In the genomic region with DNA sequence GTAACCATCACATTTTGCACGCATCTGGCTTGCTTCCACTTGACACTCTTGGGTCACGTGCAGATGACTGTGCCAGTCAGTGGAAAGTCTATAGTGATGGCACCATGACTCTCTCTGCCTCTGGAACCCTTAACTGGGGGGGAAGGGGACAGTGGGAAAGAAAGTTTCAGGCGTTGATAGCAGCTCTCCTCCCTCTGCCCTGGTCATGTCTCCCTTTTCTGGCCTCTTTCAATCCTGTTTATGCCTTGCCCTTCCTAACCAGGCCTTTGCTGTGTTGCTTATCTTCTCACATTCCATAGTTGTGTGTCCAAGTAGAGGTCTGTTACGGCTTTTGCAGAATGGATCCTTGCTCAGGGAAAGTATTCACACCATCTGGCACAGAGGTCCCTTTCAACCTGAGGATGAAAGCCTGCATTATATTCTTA, we compare ENCODE assay signal across 17 cellular contexts.
DNase-seq lines count a peak whose midpoint lies in the region; ATAC-seq and TF ChIP-seq lines count a peak whose summit lies in the region.
"Had no signal": no experiment of that assay in that cellular context is flagged by ENCODE, and none has a peak within 500 bp of the region (broad histone marks: within the 10 kb centered on the region; RNA-seq: fewer than 3 reads in every experiment).

No MANE protein-coding gene starts in this region.

- no peaks in the 10 kb centered on the region for H3K9me3 ChIP-seq in CD4-positive, alpha-beta T cell (ENCODE audit: control insufficient read depth, low read length)
- H3K9me3 ChIP-seq in stomach, result no peaks in the 10 kb centered on the region

- H3K79me2 ChIP-seq in GM23338 (replicated peaks; ENCODE audit: insufficient read depth), result no peaks in the 10 kb centered on the region

- peaks cover 51% of the 10 kb centered on the region for H3K36me3 ChIP-seq in GM23338 (ENCODE audit: insufficient read depth)
- H3K36me3 ChIP-seq in stomach, result peaks cover 59 to 100% (median 100%) of the 10 kb centered on the region in 4 donors

- intact Hi-C loops in CD4-positive, alpha-beta T cell (cut with DNase I, micrococcal nuclease), result no loop called here
- intact Hi-C loops in stomach (cut with DNase I; ENCODE audit: low total_unique reads), result no loop called here

- H3K4me3 ChIP-seq in GM23338 (no peak overlapping the region), stomach (no peak overlapping the region)
- H3K4me3 ChIP-seq: lung had no signal

- TF ChIP-seq EP300 in stomach (IDR thresholded peaks at IDR 0.05), result no peak

- CTCF ChIA-PET in CD4-positive, alpha-beta T cell (lab: Charles Lee), result no interaction called here

- H3K36me3 Mint-ChIP-seq in CD4-positive, alpha-beta T cell (ENCODE audit: low read depth), result peaks cover 92% of the 10 kb centered on the region
- H3K36me3 Mint-ChIP-seq in endothelial cell (ENCODE audit: low read depth, unreplicated experiment) (peaks cover 53% of the 10 kb centered on the region), memory B cell (peaks cover 51% of the 10 kb centered on the region), GM23338 (ENCODE audit: low read depth) (peaks cover 54% of the 10 kb centered on the region)

- H3K4me1 Mint-ChIP-seq in CD4-positive, alpha-beta T cell (ENCODE audit: low read depth), result no peaks in the 10 kb centered on the region
- H3K4me1 Mint-ChIP-seq in endothelial cell (ENCODE audit: unreplicated experiment) (no peaks in the 10 kb centered on the region), memory B cell (no peaks in the 10 kb centered on the region), GM23338 (no peaks in the 10 kb centered on the region)

- in situ Hi-C loops in SK-MEL-5 (cut with HindIII; ENCODE audit: low pct_unique_long_range_greater_than_20kb, low sequenced_read_pairs), result no loop called here

- POLR2A ChIA-PET in CD4-positive, alpha-beta T cell (lab: Charles Lee), result no interaction called here

- ATAC-seq in CD4-positive, alpha-beta T cell (ENCODE audit: poor library complexity), result no peak
- ATAC-seq in memory B cell (ENCODE audit: low read depth) (no peak), GM23338 (no peak), GM18867 (IDR thresholded peaks at IDR 0.05; ENCODE audit: unreplicated experiment) (no peak)

- no peaks in the 10 kb centered on the region for H3K9me3 Mint-ChIP-seq in CD4-positive, alpha-beta T cell
- H3K9me3 Mint-ChIP-seq in endothelial cell (ENCODE audit: unreplicated experiment) (no peaks in the 10 kb centered on the region), memory B cell (no peaks in the 10 kb centered on the region), GM23338 (no peaks in the 10 kb centered on the region)
- H3K9me3 Mint-ChIP-seq: activated T-helper 1 cell treated with anti-CD3 and anti-CD28 coated beads, Interleukin-12 subunit alpha, Interleukin-12 subunit beta, Interleukin-2, Interleukin-4 antibody, amounts not matched to agents 30 ng/mL and 10 ng/mL and 1 ng/mL, durations not matched to agents 14 hours and 24 hours and 36 hours had no signal

- DNase-seq in CD4-positive, alpha-beta T cell, result no peak
- peak; percentile 94 for DNase-seq in SK-MEL-5 (ENCODE audit: low read depth, low spot score)
- DNase-seq in endothelial cell (ENCODE audit: low spot score), result no peak
- no peak for DNase-seq in memory B cell (ENCODE audit: low spot score in 2 of 2)
- no peak for DNase-seq in GM23338 (ENCODE audit: low spot score)
- DNase-seq in stomach, result no peak
- no peak for DNase-seq in AG08395 (ENCODE audit: low spot score)
- DNase-seq: activated CD4-positive, alpha-beta T cell treated with anti-CD3 and anti-CD28 coated beads, Interleukin-2, amount 50 U/mL, for 1 hour; H7; MV-4-11; NCI-H2107; NCI-H69; stimulated activated CD4-positive, alpha-beta T cell treated with anti-CD3 and anti-CD28 coated beads, Interleukin-4, amount 100 ng/mL, for 4 hours; T-helper 9 cell had no signal

- H3K4me2 ChIP-seq in GM23338, result no peak overlapping the region

- TF ChIP-seq POLR2A in stomach (IDR thresholded peaks at IDR 0.05), result no peak

- WGBS in stomach, 5 donors, result 66 to 78% (median 71%) methylated on average over 4 of the region's 4 CpGs

- peak overlapping the region; percentile 28 for H3K27ac Mint-ChIP-seq in CD4-positive, alpha-beta T cell
- H3K27ac Mint-ChIP-seq in endothelial cell (ENCODE audit: unreplicated experiment) (no peak overlapping the region), memory B cell (peak overlapping the region; percentile 12), GM23338 (no peak overlapping the region)
- H3K27ac Mint-ChIP-seq: activated T-helper 1 cell treated with anti-CD3 and anti-CD28 coated beads, Interleukin-12 subunit alpha, Interleukin-12 subunit beta, Interleukin-2, Interleukin-4 antibody, amounts not matched to agents 30 ng/mL and 10 ng/mL and 1 ng/mL, durations not matched to agents 14 hours and 24 hours and 36 hours had no signal

- no peaks in the 10 kb centered on the region for H3K27me3 ChIP-seq in CD4-positive, alpha-beta T cell (ENCODE audit: control insufficient read depth, insufficient read depth, low read length)
- H3K27me3 ChIP-seq in GM23338 (ENCODE audit: insufficient read depth), result no peaks in the 10 kb centered on the region
- H3K27me3 ChIP-seq in stomach, result no peaks in the 10 kb centered on the region

- no peaks in the 10 kb centered on the region for H3K4me1 ChIP-seq in GM23338 (ENCODE audit: insufficient read depth)
- H3K4me1 ChIP-seq in stomach, result no peaks in the 10 kb centered on the region

- no peak overlapping the region for H2AFZ ChIP-seq in GM23338

- no peaks in the 10 kb centered on the region for H3K27me3 Mint-ChIP-seq in CD4-positive, alpha-beta T cell
- H3K27me3 Mint-ChIP-seq in endothelial cell (ENCODE audit: unreplicated experiment), result no peaks in the 10 kb centered on the region
- H3K27me3 Mint-ChIP-seq in memory B cell, result no peaks in the 10 kb centered on the region
- peaks cover 3% of the 10 kb centered on the region for H3K27me3 Mint-ChIP-seq in GM23338 (ENCODE audit: insufficient read depth, low read depth, poor library complexity)

- H3K9me2 ChIP-seq in GM23338 (ENCODE audit: insufficient read depth), result no peaks in the 10 kb centered on the region

- H3K27ac ChIP-seq in CD4-positive, alpha-beta T cell (ENCODE audit: low read depth, low read length), result no peak overlapping the region
- H3K27ac ChIP-seq in GM23338 (ENCODE audit: low read depth), result no peak overlapping the region
- H3K27ac ChIP-seq in stomach, result peak overlapping the region in 1 of 5 donors; percentile 14

- TF ChIP-seq CTCF in CD4-positive, alpha-beta T cell (IDR thresholded peaks at IDR 0.05), result no peak
- TF ChIP-seq CTCF in endothelial cell (IDR thresholded peaks at IDR 0.05; ENCODE audit: unreplicated experiment) (no peak), GM23338 (conservative IDR thresholded peaks at IDR 0.05; ENCODE audit: low read depth in 2 of 2) (no peak), stomach (IDR thresholded peaks at IDR 0.05) (no peak)

- H4K20me1 ChIP-seq in GM23338 (replicated peaks; ENCODE audit: insufficient read depth), result peaks cover 17% of the 10 kb centered on the region

- no peak overlapping the region for H3K4me3 Mint-ChIP-seq in CD4-positive, alpha-beta T cell
- H3K4me3 Mint-ChIP-seq in endothelial cell (ENCODE audit: unreplicated experiment), result peak overlapping the region; percentile 24
- H3K4me3 Mint-ChIP-seq in memory B cell, result no peak overlapping the region
- H3K4me3 Mint-ChIP-seq in GM23338, result no peak overlapping the region
- H3K4me3 Mint-ChIP-seq: activated T-helper 1 cell treated with anti-CD3 and anti-CD28 coated beads, Interleukin-12 subunit alpha, Interleukin-12 subunit beta, Interleukin-2, Interleukin-4 antibody, amounts not matched to agents 30 ng/mL and 10 ng/mL and 1 ng/mL, durations not matched to agents 14 hours and 24 hours and 36 hours had no signal

- H3F3A ChIP-seq in GM23338 (replicated peaks; ENCODE audit: low read depth), result no peaks in the 10 kb centered on the region

TF ChIP-seq in GM23338, 12 proteins besides CTCF, POLR2A, EP300 and RAD21 (continues in another document):
- TF ChIP-seq JUNB (IDR thresholded peaks at IDR 0.05; ENCODE audit: unreplicated experiment), result no peak
- no peak for TF ChIP-seq POLR2AphosphoS5 (IDR thresholded peaks at IDR 0.05; ENCODE audit: low read depth)
- no peak for TF ChIP-seq STAT1 (IDR thresholded peaks at IDR 0.05; ENCODE audit: unreplicated experiment)
- no peak for TF ChIP-seq NANOG (IDR thresholded peaks at IDR 0.05; ENCODE audit: borderline replicate concordance)
- TF ChIP-seq, protein P1, sequence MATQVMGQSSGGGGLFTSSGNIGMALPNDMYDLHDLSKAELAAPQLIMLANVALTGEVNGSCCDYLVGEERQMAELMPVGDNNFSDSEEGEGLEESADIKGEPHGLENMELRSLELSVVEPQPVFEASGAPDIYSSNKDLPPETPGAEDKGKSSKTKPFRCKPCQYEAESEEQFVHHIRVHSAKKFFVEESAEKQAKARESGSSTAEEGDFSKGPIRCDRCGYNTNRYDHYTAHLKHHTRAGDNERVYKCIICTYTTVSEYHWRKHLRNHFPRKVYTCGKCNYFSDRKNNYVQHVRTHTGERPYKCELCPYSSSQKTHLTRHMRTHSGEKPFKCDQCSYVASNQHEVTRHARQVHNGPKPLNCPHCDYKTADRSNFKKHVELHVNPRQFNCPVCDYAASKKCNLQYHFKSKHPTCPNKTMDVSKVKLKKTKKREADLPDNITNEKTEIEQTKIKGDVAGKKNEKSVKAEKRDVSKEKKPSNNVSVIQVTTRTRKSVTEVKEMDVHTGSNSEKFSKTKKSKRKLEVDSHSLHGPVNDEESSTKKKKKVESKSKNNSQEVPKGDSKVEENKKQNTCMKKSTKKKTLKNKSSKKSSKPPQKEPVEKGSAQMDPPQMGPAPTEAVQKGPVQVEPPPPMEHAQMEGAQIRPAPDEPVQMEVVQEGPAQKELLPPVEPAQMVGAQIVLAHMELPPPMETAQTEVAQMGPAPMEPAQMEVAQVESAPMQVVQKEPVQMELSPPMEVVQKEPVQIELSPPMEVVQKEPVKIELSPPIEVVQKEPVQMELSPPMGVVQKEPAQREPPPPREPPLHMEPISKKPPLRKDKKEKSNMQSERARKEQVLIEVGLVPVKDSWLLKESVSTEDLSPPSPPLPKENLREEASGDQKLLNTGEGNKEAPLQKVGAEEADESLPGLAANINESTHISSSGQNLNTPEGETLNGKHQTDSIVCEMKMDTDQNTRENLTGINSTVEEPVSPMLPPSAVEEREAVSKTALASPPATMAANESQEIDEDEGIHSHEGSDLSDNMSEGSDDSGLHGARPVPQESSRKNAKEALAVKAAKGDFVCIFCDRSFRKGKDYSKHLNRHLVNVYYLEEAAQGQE (IDR thresholded peaks at IDR 0.05; ENCODE audit: unreplicated experiment), result no peak
- no peak for TF ChIP-seq ZNF331 (CRISPR knock-in tag; IDR thresholded peaks at IDR 0.05; ENCODE audit: low read depth)

Comparison
In these comparisons a context has a peak if more than half of its experiments do, and no peak if none do; other contexts are left out.
1. H3K27ac Mint-ChIP-seq: peak in CD4-positive, alpha-beta T cell (single experiment) and memory B cell (single experiment); none in endothelial cell (single experiment) and GM23338 (single experiment).